In the genomic region with DNA sequence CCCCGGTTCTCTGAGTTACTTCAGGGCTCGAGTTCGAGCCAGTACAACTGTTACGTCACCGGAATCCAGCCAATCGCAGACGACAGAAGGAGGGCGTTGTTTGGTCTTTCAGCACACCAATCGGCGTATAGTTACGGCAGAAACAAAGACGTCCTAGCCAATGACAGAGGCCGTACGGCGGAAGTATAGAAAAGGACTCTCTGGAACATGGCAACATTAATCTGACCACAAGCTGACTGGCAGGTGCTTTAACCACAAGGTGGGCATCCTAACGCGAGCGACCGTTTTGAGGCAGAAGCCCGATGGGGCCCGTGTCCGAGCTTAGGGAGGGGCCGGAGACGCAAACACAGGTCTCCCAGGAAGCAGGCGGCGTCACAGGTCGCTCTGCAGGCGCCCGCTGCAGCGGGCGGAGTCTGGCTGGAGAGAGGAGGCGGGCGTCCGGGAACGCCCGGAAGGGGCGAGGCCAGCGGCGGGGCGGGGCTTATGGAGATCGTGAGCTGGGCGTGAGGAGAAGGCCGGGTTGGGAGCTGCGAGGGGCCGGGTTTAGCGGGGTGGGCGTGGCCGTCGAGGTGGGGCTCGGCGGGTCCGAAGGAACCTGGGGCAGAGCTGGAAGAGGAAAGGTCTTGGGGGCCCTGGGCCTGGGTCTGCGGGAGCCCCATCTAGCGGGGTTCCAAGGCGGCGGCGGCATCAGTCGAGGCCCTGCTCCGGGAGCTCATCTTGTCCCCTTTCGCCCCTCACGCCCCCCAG, we compare ENCODE assay signal across 8 cellular contexts. TPM values are rescaled to one million over a fixed set of nuclear protein-coding genes. Genes with fewer than 3 reads are reported as not detected.
A peak's percentile ranks its signal among the peaks of the same experiment; 100 is the strongest.
DNase-seq lines count a peak whose midpoint lies in the region; ATAC-seq, FAIRE-seq and TF ChIP-seq lines count a peak whose summit lies in the region.

A gene with protein sequence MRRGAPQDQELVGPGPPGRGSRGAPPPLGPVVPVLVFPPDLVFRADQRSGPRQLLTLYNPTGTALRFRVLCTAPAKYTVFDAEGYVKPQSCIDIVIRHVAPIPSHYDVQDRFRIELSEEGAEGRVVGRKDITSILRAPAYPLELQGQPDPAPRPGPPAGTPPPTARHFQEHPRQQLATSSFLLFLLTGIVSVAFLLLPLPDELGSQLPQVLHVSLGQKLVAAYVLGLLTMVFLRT (plus strand): TSS at position 558 of the 747 bp plus-strand sequence. CDS start 252 bp downstream, outside the sequence.

- H3K4me1 ChIP-seq in cardiac muscle cell (ENCODE audit: low read depth), result no peaks in the 10 kb centered on the region
- H3K4me1 ChIP-seq in parathyroid adenoma, result peaks cover 8% of the 10 kb centered on the region
- H3K4me1 ChIP-seq in transverse colon, result peaks cover 4 to 20% (median 8%) of the 10 kb centered on the region in 4 donors

- POLR2A ChIA-PET in T-cell (lab: Charles Lee), result interaction anchor here (0.6 to 1.4 kb wide), 6 partner anchors 14 to 183 kb away, joined by 3 to 9 read pairs (median 4); a partner anchor contains a TSS

- no peaks in the 10 kb centered on the region for H3K27me3 Mint-ChIP-seq in T-cell

- peak within 1 kb of the TSS; percentile 100 for H3K4me2 ChIP-seq in parathyroid adenoma (ENCODE audit: low read length)

- H3K36me3 ChIP-seq in cardiac muscle cell, result no peaks in the 10 kb centered on the region
- no peaks in the 10 kb centered on the region for H3K36me3 ChIP-seq in parathyroid adenoma (ENCODE audit: control insufficient read depth, insufficient read depth, low read length)
- H3K36me3 ChIP-seq in transverse colon, result no peaks in the 10 kb centered on the region

- DNase-seq in GM12891 (ENCODE audit: insufficient read length, low spot score) (peak; percentile 99), NCI-H1436 treated with DMSO at 0.1 percent for 48 hours (lab: John Stamatoyannopoulos, UW) (peak; percentile 96), T-cell (peak; percentile 95 to 100 (median 97)), cardiac muscle cell (ENCODE audit: low read depth in 1 of 2, low spot score in 1 of 2) (peak; percentile 99 to 100), transverse colon (peak; percentile 99)

- WGBS in adipose tissue, 3 donors, result 0 to 1% (median 0%) methylated on average over 54 to 61 of the region's 61 CpGs
- 0% methylated on average over 6 to 55 of the region's 61 CpGs for WGBS in transverse colon (ENCODE audit: low coverage in 1 of 2), 2 donors

- TF ChIP-seq CTCF in cardiac muscle cell (IDR thresholded peaks at IDR 0.05; ENCODE audit: low read depth, low read length) (no peak), parathyroid adenoma (IDR thresholded peaks at IDR 0.05) (no peak), transverse colon (IDR thresholded peaks at IDR 0.05) (peak in 2 of 5 experiments; percentile 44 to 46)

- H3K9ac ChIP-seq in parathyroid adenoma, result peak within 1 kb of the TSS; percentile 42

- H3K27me3 ChIP-seq in cardiac muscle cell, result no peaks in the 10 kb centered on the region
- H3K27me3 ChIP-seq in parathyroid adenoma (ENCODE audit: control insufficient read depth, insufficient read depth, low read length), result no peaks in the 10 kb centered on the region
- H3K27me3 ChIP-seq in transverse colon, result no peaks in the 10 kb centered on the region

- H3K79me2 ChIP-seq in parathyroid adenoma, result no peaks in the 10 kb centered on the region

- H3K4me3 ChIP-seq in cardiac muscle cell (peak within 1 kb of the TSS; percentile 72), parathyroid adenoma (ENCODE audit: low read depth, low read length) (peak within 1 kb of the TSS; percentile 100), transverse colon (peak within 1 kb of the TSS; percentile 51 to 89 (median 70))

- peak within 1 kb of the TSS; percentile 94 to 98 (median 97) for H3K4me3 Mint-ChIP-seq in T-cell

- H3K27ac ChIP-seq in adipose tissue (ENCODE audit: low read depth, low read length) (peak within 1 kb of the TSS; percentile 33), cardiac muscle cell (peak within 1 kb of the TSS; percentile 86), parathyroid adenoma (peak within 1 kb of the TSS; percentile 95), transverse colon (peak within 1 kb of the TSS; percentile 89 to 99 (median 92))

- TF ChIP-seq POLR2A in GM12891 (IDR thresholded peaks at IDR 0.05; ENCODE audit: low read depth, low read length) (peak; percentile 62; the same call in 1 of the 2 replicates), transverse colon (IDR thresholded peaks at IDR 0.05) (peak; percentile 98)

- in situ Hi-C loops in transverse colon (cut with MboI; ENCODE audit: low pct_ligation_motif_present in 1 of 4, low pct_unique_long_range_greater_than_20kb in 1 of 4, low sequenced_read_pairs in 3 of 4), result no loop called here

- H2AFZ ChIP-seq in parathyroid adenoma, result peak within 1 kb of the TSS; percentile 81

- no peaks in the 10 kb centered on the region for H3K9me3 ChIP-seq in cardiac muscle cell (ENCODE audit: low read depth)
- H3K9me3 ChIP-seq in parathyroid adenoma (ENCODE audit: control insufficient read depth, low read length), result no peaks in the 10 kb centered on the region
- H3K9me3 ChIP-seq in transverse colon, result no peaks in the 10 kb centered on the region

- intact Hi-C loops in transverse colon (cut with DNase I; ENCODE audit: low total_unique reads), result no loop called here

- H3K36me3 Mint-ChIP-seq in T-cell, result peaks cover 3% of the 10 kb centered on the region

- CTCF ChIA-PET in T-cell (lab: Charles Lee), result interaction anchor here (0.6 to 2.1 kb wide), 14 partner anchors 14 to 94 kb away, joined by 3 to 17 read pairs (median 6); a partner anchor contains a TSS

- peak; percentile 15 for TF ChIP-seq EP300 in transverse colon (IDR thresholded peaks at IDR 0.05; ENCODE audit: low read depth)

- peak; percentile 99 for FAIRE-seq in GM12891 (lab: Jason Lieb, UNC)

- peak; percentile 90 for ATAC-seq in HG02840 (IDR thresholded peaks at IDR 0.05; ENCODE audit: low FRiP score, unreplicated experiment)
- ATAC-seq in T-cell (replicated peaks in 1 of 4), result peak; percentile 89 to 96 (median 94)

- peaks cover 16 to 30% (median 23%) of the 10 kb centered on the region in 3 donors for H3K4me1 Mint-ChIP-seq in T-cell

- H3K27ac Mint-ChIP-seq in T-cell, result peak within 1 kb of the TSS; percentile 100

- no peaks in the 10 kb centered on the region for H3K9me3 Mint-ChIP-seq in T-cell

TF ChIP-seq in GM12891, 5 proteins besides CTCF, POLR2A, EP300 and RAD21:
- TF ChIP-seq POLR2AphosphoS5 (IDR thresholded peaks at IDR 0.05; ENCODE audit: low read depth, low read length) (peak; percentile 70), TAF1 (IDR thresholded peaks at IDR 0.05; ENCODE audit: low read depth, low read length) (peak; percentile 50), POU2F2 (IDR thresholded peaks at IDR 0.05; ENCODE audit: low read depth, low read length) (peak; percentile 84), SPI1 (IDR thresholded peaks at IDR 0.05; ENCODE audit: low read depth, low read length) (no peak)
TF ChIP-seq in GM12891: peak in this region for 3.

RNA-seq across cellular contexts. Expression of the gene that starts here (rescaled TPM):
- polyA plus RNA-seq in GM12891 (2012; ENCODE audit: low read depth, missing spikeins), result 7.9 TPM
- 10 to 100 TPM; 10.9 to 19.0 (median 16.3) TPM for total RNA-seq in T-cell
- 10 to 100 TPM; 13.1 to 25.6 (median 17.9) TPM for polyA plus RNA-seq in adipose tissue
- 30.1 and 36.0 TPM in 2 replicates for total RNA-seq in cardiac muscle cell
- 67.8 and 83.3 TPM in 2 replicates for polyA plus RNA-seq in cardiac muscle cell
- 10 to 100 TPM; 13.5 to 39.6 (median 18.4) TPM for total RNA-seq in transverse colon

Comparison
In these comparisons a context has a peak if more than half of its experiments do, and no peak if none do; other contexts are left out.
1. Peak in every context shown above with its lines: DNase-seq, ATAC-seq, H3K4me3 ChIP-seq and H3K27ac ChIP-seq.
2. H3K27ac ChIP-seq: peak in every context shown above with its lines; median percentile 95 in parathyroid adenoma; 92 in transverse colon; 86 in cardiac muscle cell; 33 in adipose tissue.